16 cellular contexts compared by ENCODE assay signal in genomic region chrX:38937926-38938325, GRCh38.
A peak's percentile ranks its signal among the peaks of the same experiment; 100 is the strongest.
DNase-seq lines count a peak whose midpoint lies in the region; ATAC-seq, FAIRE-seq and TF ChIP-seq lines count a peak whose summit lies in the region.
"Had no signal": no experiment of that assay in that cellular context is flagged by ENCODE, and none has a peak within 500 bp of the region (broad histone marks: within the 10 kb centered on the region; RNA-seq: fewer than 3 reads in every experiment).

No MANE protein-coding gene starts in this region.

- intact Hi-C loops in psoas muscle (cut with DNase I): no loop called here
- intact Hi-C loops in mucosa of descending colon (cut with DNase I, micrococcal nuclease): no loop called here

- H3K4me1 ChIP-seq in psoas muscle (peaks cover 6% of the 10 kb centered on the region), mucosa of descending colon (ENCODE audit: low read depth) (no peaks in the 10 kb centered on the region)
- H3K4me1 ChIP-seq: HAP-1 had no signal

- H3K4me3 ChIP-seq in psoas muscle: no peak overlapping the region
- no peak overlapping the region for H3K4me3 ChIP-seq in mucosa of descending colon
- H3K4me3 ChIP-seq: HAP-1 had no signal

- H3K27ac ChIP-seq in VCaP (peak overlapping the region; percentile 27; the same call in 1 of the 2 replicates), psoas muscle (peak overlapping the region; percentile 67)

- ATAC-seq in psoas muscle: peak in 3 of 4 donors; percentile 44 to 60 (median 60)
- ATAC-seq in mucosa of descending colon: no peak
- ATAC-seq: CD8-positive, alpha-beta T cell had no signal

- 42 to 87% (median 74%) methylated on average over 3 of the region's 3 CpGs for WGBS in psoas muscle, 3 donors

- peak; percentile 24 for FAIRE-seq in colon (lab: Jason Lieb, UNC)
- FAIRE-seq: D721Med, G401.6 had no signal

- DNase-seq in psoas muscle (no peak), A172 (ENCODE audit: low spot score) (no peak), dermis blood vessel endothelial cell (no peak), mucosa of descending colon (no peak)
- DNase-seq in stimulated activated naive CD4-positive, alpha-beta T cell treated with Interleukin-2 at 50 U/mL for 16 hours (lab: John Stamatoyannopoulos, UW): no peak
- DNase-seq: CD8-positive, alpha-beta T cell; COR-L47; DMS153; DMS79 treated with DMSO at 0.1 percent for 48 hours; EL; GOT3 had no signal

- TF ChIP-seq CTCF in VCaP (conservative IDR thresholded peaks at IDR 0.05): no peak
- TF ChIP-seq CTCF in psoas muscle (IDR thresholded peaks at IDR 0.05): no peak
- TF ChIP-seq CTCF in mucosa of descending colon (IDR thresholded peaks at IDR 0.05): no peak

- H3K36me3 ChIP-seq in psoas muscle (ENCODE audit: insufficient read depth in 1 of 2, low read depth in 1 of 2): no peaks in the 10 kb centered on the region
- no peaks in the 10 kb centered on the region for H3K36me3 ChIP-seq in mucosa of descending colon (ENCODE audit: low read depth)
- H3K36me3 ChIP-seq: HAP-1 had no signal

- H3K27me3 ChIP-seq in psoas muscle (ENCODE audit: insufficient read depth in 3 of 3, low read length in 2 of 3): peaks cover 0 to 5% (median 0%) of the 10 kb centered on the region in 3 donors

- H3K9me3 ChIP-seq in psoas muscle (peaks cover 1% of the 10 kb centered on the region), mucosa of descending colon (no peaks in the 10 kb centered on the region)
- H3K9me3 ChIP-seq: HAP-1 had no signal
